ENCODE assay signal across 20 cellular contexts in genomic region chr10:128084991-128085390, GRCh38.
"Had no signal": no experiment of that assay in that cellular context is flagged by ENCODE, and none has a peak within 500 bp of the region (broad histone marks: within the 10 kb centered on the region; RNA-seq: fewer than 3 reads in every experiment).

No MANE protein-coding gene starts in this region.

- H3K27me3 Mint-ChIP-seq: activated CD4-positive, alpha-beta memory T cell treated with anti-CD3 and anti-CD28 coated beads, Interleukin-2, amount 10 ng/mL, durations not matched to agents 7 days and 5 days; activated CD4-positive, alpha-beta T cell treated with anti-CD3 and anti-CD28 coated beads for 36 hours; activated naive CD8-positive, alpha-beta T cell treated with anti-CD3 and anti-CD28 coated beads, Interleukin-2, amount 10 ng/mL, durations not matched to agents 7 days and 5 days; T-cell had no signal

- DNase-seq: activated CD4-positive, alpha-beta memory T cell treated with anti-CD3 and anti-CD28 coated beads, Interleukin-2, amount 10 ng/mL, durations not matched to agents 7 days and 5 days; activated CD4-positive, alpha-beta T cell treated with anti-CD3 and anti-CD28 coated beads for 36 hours; activated CD4-positive, alpha-beta T cell treated with anti-CD3 and anti-CD28 coated beads, Interleukin-2, amount 50 U/mL, for 1 hour; activated naive CD4-positive, alpha-beta T cell treated with anti-CD3 and anti-CD28 coated beads, Interleukin-2, amount 50 U/mL, for 16 hours; activated naive CD8-positive, alpha-beta T cell treated with anti-CD3 and anti-CD28 coated beads, Interleukin-2, amount 10 ng/mL, durations not matched to agents 7 days and 5 days; activated T-cell treated with anti-CD3 and anti-CD28 coated beads, Interleukin-2, amount 50 U/mL, for 1 hour; Karpas-422; NCI-H1105 treated with DMSO at 0.1 percent for 48 hours; NCI-H1436 treated with DMSO at 0.1 percent for 48 hours; NCI-H187; NCI-H2081; NCI-H510A treated with DMSO at 0.1 percent for 48 hours; NCI-H69; NK-92 treated with Interleukin-12 subunit alpha and Interleukin-12 subunit beta, amount 100 ng/mL, for 24 hours; OCI-M1; RPMI8226; T-cell; WERI-Rb-1 had no signal

- H3K36me3 Mint-ChIP-seq: activated naive CD8-positive, alpha-beta T cell treated with anti-CD3 and anti-CD28 coated beads, Interleukin-2, amount 10 ng/mL, durations not matched to agents 7 days and 5 days had no signal

- H3K27ac Mint-ChIP-seq: activated CD4-positive, alpha-beta memory T cell treated with anti-CD3 and anti-CD28 coated beads, Interleukin-2, amount 10 ng/mL, durations not matched to agents 7 days and 5 days; activated naive CD8-positive, alpha-beta T cell treated with anti-CD3 and anti-CD28 coated beads, Interleukin-2, amount 10 ng/mL, durations not matched to agents 7 days and 5 days; T-cell had no signal

- H3K9me3 Mint-ChIP-seq: activated CD4-positive, alpha-beta memory T cell treated with anti-CD3 and anti-CD28 coated beads, Interleukin-2, amount 10 ng/mL, durations not matched to agents 7 days and 5 days; activated naive CD8-positive, alpha-beta T cell treated with anti-CD3 and anti-CD28 coated beads, Interleukin-2, amount 10 ng/mL, durations not matched to agents 7 days and 5 days; T-cell had no signal

- H3K4me3 Mint-ChIP-seq: activated CD4-positive, alpha-beta memory T cell treated with anti-CD3 and anti-CD28 coated beads, Interleukin-2, amount 10 ng/mL, durations not matched to agents 7 days and 5 days; activated CD4-positive, alpha-beta T cell treated with anti-CD3 and anti-CD28 coated beads for 36 hours; activated naive CD8-positive, alpha-beta T cell treated with anti-CD3 and anti-CD28 coated beads, Interleukin-2, amount 10 ng/mL, durations not matched to agents 7 days and 5 days; T-cell had no signal

- ATAC-seq: activated CD4-positive, alpha-beta T cell treated with anti-CD3 and anti-CD28 coated beads for 36 hours; Panc1; Right ventricle myocardium inferior; T-cell had no signal
